8 cellular contexts compared by ENCODE assay signal in the genomic region with DNA sequence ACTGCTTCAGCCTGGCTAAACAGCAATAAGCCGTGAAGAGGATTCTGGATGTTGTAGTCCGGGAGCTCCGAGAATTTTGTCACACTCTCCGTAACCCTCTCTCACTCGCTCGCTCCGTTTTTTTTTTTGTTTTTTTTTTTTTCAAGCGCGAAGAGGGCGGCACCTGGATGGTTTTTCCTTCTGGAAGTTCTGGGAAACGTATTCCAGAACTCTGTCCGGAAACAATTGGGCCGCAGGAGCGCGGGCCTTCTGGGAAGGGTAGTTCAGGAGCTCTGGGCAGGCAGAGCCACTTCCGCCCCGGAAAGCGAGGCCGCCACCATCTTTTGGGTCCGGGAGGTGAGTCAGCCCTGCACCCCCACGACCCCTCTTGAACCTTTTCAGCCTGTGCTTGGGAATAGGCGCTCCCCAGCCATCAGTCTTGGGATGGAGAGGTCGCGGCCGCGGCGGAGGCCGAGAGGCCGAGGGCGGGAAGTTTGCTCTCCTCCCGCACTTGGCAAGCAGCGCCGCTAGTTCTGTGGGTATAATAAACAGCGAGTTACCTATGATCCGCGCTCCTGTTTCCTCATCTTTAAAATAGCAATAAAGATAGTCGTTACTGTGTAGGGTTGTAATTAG. TPM values are rescaled to one million over a fixed set of nuclear protein-coding genes. Genes with fewer than 3 reads are reported as not detected.
A peak's percentile ranks its signal among the peaks of the same experiment; 100 is the strongest.
DNase-seq lines count a peak whose midpoint lies in the region; ATAC-seq and TF ChIP-seq lines count a peak whose summit lies in the region.

A gene (plus strand): TSS at position 283 of the 615 bp plus-strand sequence. CDS start 5,261 bp downstream, outside the sequence.

- peak within 1 kb of the TSS; percentile 90 for H3K27ac Mint-ChIP-seq in activated naive CD8-positive, alpha-beta T cell treated with anti-CD3 and anti-CD28 coated beads, Interleukin-2, amount 10 ng/mL, durations not matched to agents 7 days and 5 days

- peaks cover 3% of the 10 kb centered on the region for H3K9me3 ChIP-seq in suprapubic skin

- under 1% methylated on average over 37 of the region's 37 CpGs for WGBS in suprapubic skin

- H3K27me3 ChIP-seq in H7 (ENCODE audit: control insufficient read depth, insufficient read depth, low read length) (no peaks in the 10 kb centered on the region), suprapubic skin (no peaks in the 10 kb centered on the region)

- ATAC-seq in activated naive CD8-positive, alpha-beta T cell treated with anti-CD3 and anti-CD28 coated beads, Interleukin-2, amount 10 ng/mL, durations not matched to agents 7 days and 5 days (ENCODE audit: low read depth) = peak; percentile 94

- H3K36me3 ChIP-seq in H7 (replicated peaks; ENCODE audit: control insufficient read depth, insufficient read depth, low read length) = peaks cover 1% of the 10 kb centered on the region
- H3K36me3 ChIP-seq in suprapubic skin = peaks cover 15% of the 10 kb centered on the region

- H3K4me3 ChIP-seq in H7 (ENCODE audit: insufficient read depth, low read depth, low read length) = peak within 1 kb of the TSS; percentile 75
- peak within 1 kb of the TSS; percentile 89 for H3K4me3 ChIP-seq in suprapubic skin

- peaks cover 14% of the 10 kb centered on the region for H3K4me1 Mint-ChIP-seq in activated naive CD8-positive, alpha-beta T cell treated with anti-CD3 and anti-CD28 coated beads, Interleukin-2, amount 10 ng/mL, durations not matched to agents 7 days and 5 days

- POLR2A ChIA-PET in activated naive CD8-positive, alpha-beta T cell treated with anti-CD3 and anti-CD28 coated beads, Interleukin-2, amount 10 ng/mL, durations not matched to agents 7 days and 5 days (lab: Charles Lee) = interaction anchor here (0.7 to 1.9 kb wide), 8 partner anchors 47 to 1289 kb away, joined by 3 to 8 read pairs (median 4); a partner anchor contains a TSS

- TF ChIP-seq CTCF in suprapubic skin (IDR thresholded peaks at IDR 0.05) = no peak

- no peak for TF ChIP-seq POLR2A in suprapubic skin (IDR thresholded peaks at IDR 0.05)

- H3K27ac ChIP-seq in suprapubic skin = peak within 1 kb of the TSS; percentile 85

- H3K4me3 Mint-ChIP-seq in activated naive CD8-positive, alpha-beta T cell treated with anti-CD3 and anti-CD28 coated beads, Interleukin-2, amount 10 ng/mL, durations not matched to agents 7 days and 5 days = peak within 1 kb of the TSS; percentile 95

- TF ChIP-seq EP300 in suprapubic skin (IDR thresholded peaks at IDR 0.05) = no peak

- peaks cover 7% of the 10 kb centered on the region for H3K9me3 Mint-ChIP-seq in activated naive CD8-positive, alpha-beta T cell treated with anti-CD3 and anti-CD28 coated beads, Interleukin-2, amount 10 ng/mL, durations not matched to agents 7 days and 5 days

- H3K4me1 ChIP-seq in suprapubic skin = peaks cover 26% of the 10 kb centered on the region

- no peaks in the 10 kb centered on the region for H3K27me3 Mint-ChIP-seq in activated naive CD8-positive, alpha-beta T cell treated with anti-CD3 and anti-CD28 coated beads, Interleukin-2, amount 10 ng/mL, durations not matched to agents 7 days and 5 days

- H3K36me3 Mint-ChIP-seq in activated naive CD8-positive, alpha-beta T cell treated with anti-CD3 and anti-CD28 coated beads, Interleukin-2, amount 10 ng/mL, durations not matched to agents 7 days and 5 days = peaks cover 36% of the 10 kb centered on the region

- peak; percentile 97 for DNase-seq in ELF-1 (ENCODE audit: low read depth, low spot score)
- peak; percentile 86 for DNase-seq in H7
- DNase-seq in NCI-H1048 (lab: John Stamatoyannopoulos, UW) = peak; percentile 88
- peak; percentile 80 to 90 for DNase-seq in SW 1271 (lab: John Stamatoyannopoulos, UW)
- peak; percentile 82 for DNase-seq in activated naive CD8-positive, alpha-beta T cell treated with anti-CD3 and anti-CD28 coated beads, Interleukin-2, amount 10 ng/mL, durations not matched to agents 7 days and 5 days
- peak; percentile 97 for DNase-seq in glomerular visceral epithelial cell (ENCODE audit: extremely low spot score)
- peak; percentile 84 for DNase-seq in occipital lobe (lab: John Stamatoyannopoulos, UW)
- DNase-seq in suprapubic skin (ENCODE audit: low spot score in 2 of 2) = peak; percentile 96

RNA-seq across cellular contexts. Expression of the gene that starts here (rescaled TPM):
- total RNA-seq in H7 (2014; rRNA removed; shearing (Covaris generic)) = 14.0 and 21.4 TPM in 2 replicates
- 10 to 100 TPM; 40.6 to 42.2 TPM for total RNA-seq in activated naive CD8-positive, alpha-beta T cell treated with anti-CD3 and anti-CD28 coated beads, Interleukin-2, amount 10 ng/mL, durations not matched to agents 7 days and 5 days
- total RNA-seq in occipital lobe (45.5 TPM), suprapubic skin (10 to 100 TPM in 2 of 4 donors, 1 to 10 TPM in 2; 8.5 to 24.0 (median 15.5) TPM)

Comparison
In these comparisons a context has a peak if more than half of its experiments do, and no peak if none do; other contexts are left out.
1. Peak in every context shown above with its lines: DNase-seq, ATAC-seq, H3K4me3 ChIP-seq and H3K27ac ChIP-seq.